In genomic region chr2:8575011-8575750, GRCh38 we compare ENCODE assay signal across 11 cellular contexts.
A peak's percentile ranks its signal among the peaks of the same experiment; 100 is the strongest.
DNase-seq lines count a peak whose midpoint lies in the region; ATAC-seq, FAIRE-seq and TF ChIP-seq lines count a peak whose summit lies in the region.
"Had no signal": no experiment of that assay in that cellular context is flagged by ENCODE, and none has a peak within 500 bp of the region (broad histone marks: within the 10 kb centered on the region; RNA-seq: fewer than 3 reads in every experiment).

No MANE protein-coding gene starts in this region.

- H3K4me3 ChIP-seq in BE2C (ENCODE audit: low read depth, low read length) (no peak overlapping the region), kidney (ENCODE audit: low read length in 2 of 2) (no peak overlapping the region), thoracic aorta (peak overlapping the region; percentile 33)
- H3K4me3 ChIP-seq: upper lobe of left lung had no signal

- H3K4me3 Mint-ChIP-seq in glutamatergic neuron (ENCODE audit: unreplicated experiment): no peak overlapping the region

- H3K27me3 Mint-ChIP-seq in glutamatergic neuron (ENCODE audit: unreplicated experiment): peaks cover 4% of the 10 kb centered on the region

- H3K36me3 Mint-ChIP-seq in glutamatergic neuron (ENCODE audit: unreplicated experiment): no peaks in the 10 kb centered on the region

- H3K9ac ChIP-seq in kidney (ENCODE audit: low read length in 2 of 2): peak overlapping the region in 1 of 2 donors; percentile 56

- no peak for ATAC-seq in thoracic aorta (ENCODE audit: insufficient number of reproducible peaks, low FRiP score, low read depth)
- no peak for ATAC-seq in GM18867 (IDR thresholded peaks at IDR 0.05; ENCODE audit: unreplicated experiment)

- H3K27me3 ChIP-seq in BE2C (no peaks in the 10 kb centered on the region), thoracic aorta (replicated peaks; ENCODE audit: insufficient read depth) (no peaks in the 10 kb centered on the region)
- H3K27me3 ChIP-seq: upper lobe of left lung had no signal

- TF ChIP-seq CTCF in BE2C (IDR thresholded peaks at IDR 0.05; ENCODE audit: low read depth, low read length): no peak
- TF ChIP-seq CTCF in kidney (IDR thresholded peaks at IDR 0.05; ENCODE audit: borderline replicate concordance, extremely low read depth, insufficient read depth): no peak
- TF ChIP-seq CTCF in thoracic aorta (IDR thresholded peaks at IDR 0.05): no peak
- no peak for TF ChIP-seq CTCF in glutamatergic neuron (IDR thresholded peaks at IDR 0.05; ENCODE audit: partially characterized antibody, unreplicated experiment)

- H3K27ac ChIP-seq in kidney (ENCODE audit: low read depth in 2 of 2, low read length in 2 of 2): peak overlapping the region; percentile 68 to 92
- no peak overlapping the region for H3K27ac ChIP-seq in thoracic aorta
- H3K27ac ChIP-seq: upper lobe of left lung had no signal

- no peaks in the 10 kb centered on the region; the same call in 1 of the 2 replicates for H3K4me1 ChIP-seq in BE2C
- H3K4me1 ChIP-seq in kidney (ENCODE audit: control insufficient read depth in 1 of 2, insufficient read depth in 1 of 2, low read depth in 1 of 2, low read length in 2 of 2): peaks cover 25 to 35% of the 10 kb centered on the region in 2 donors
- H3K4me1 ChIP-seq in thoracic aorta (ENCODE audit: control insufficient read depth in 1 of 2, low read depth in 2 of 2): peaks cover 5 to 7% of the 10 kb centered on the region in 2 donors

- H3K9me3 ChIP-seq in BE2C: no peaks in the 10 kb centered on the region
- H3K9me3 ChIP-seq in kidney (ENCODE audit: control insufficient read depth in 1 of 2, low read length in 2 of 2): no peaks in the 10 kb centered on the region
- H3K9me3 ChIP-seq in thoracic aorta: no peaks in the 10 kb centered on the region
- H3K9me3 ChIP-seq: upper lobe of left lung had no signal

- peaks cover 1% of the 10 kb centered on the region for H3K4me1 Mint-ChIP-seq in glutamatergic neuron (ENCODE audit: low read depth, unreplicated experiment)

- intact Hi-C loops in kidney (cut with DNase I): no loop called here

- FAIRE-seq in kidney (lab: Jason Lieb, UNC): no peak
- FAIRE-seq: islet of Langerhans, TTC549 had no signal

- DNase-seq in BE2C: peak; percentile 37
- DNase-seq in KBM-7: peak; percentile 73
- DNase-seq in activated T-cell treated with anti-CD3 and anti-CD28 coated beads for 4 hours: peak; percentile 14
- no peak for DNase-seq in kidney
- DNase-seq in thoracic aorta (ENCODE audit: low spot score): no peak
- DNase-seq in SIG-M5 treated with dmso at 0.1 percent for 504 hours (lab: John Stamatoyannopoulos, UW; ENCODE audit: unreplicated experiment): no peak
- DNase-seq in glutamatergic neuron: no peak
- DNase-seq: upper lobe of left lung had no signal

- in situ Hi-C loops in KBM-7 (cut with MboI; ENCODE audit: low pct_unique_long_range_greater_than_20kb, low sequenced_read_pairs): no loop called here

- H3K36me3 ChIP-seq in BE2C (no peaks in the 10 kb centered on the region), kidney (ENCODE audit: control insufficient read depth in 1 of 2, insufficient read depth in 2 of 2, low read length in 2 of 2) (no peaks in the 10 kb centered on the region), thoracic aorta (no peaks in the 10 kb centered on the region)
- H3K36me3 ChIP-seq: upper lobe of left lung had no signal

- no peak overlapping the region for H3K27ac Mint-ChIP-seq in glutamatergic neuron (ENCODE audit: unreplicated experiment)

- H3K9me3 Mint-ChIP-seq in glutamatergic neuron (ENCODE audit: unreplicated experiment): peaks cover 1% of the 10 kb centered on the region

Comparison
In these comparisons a context has a peak if more than half of its experiments do, and no peak if none do; other contexts are left out.
1. DNase-seq: peak in BE2C (single experiment), KBM-7 (single experiment) and activated T-cell treated with anti-CD3 and anti-CD28 coated beads for 4 hours (single experiment); none in kidney (single experiment), thoracic aorta (single experiment), SIG-M5 treated with dmso at 0.1 percent for 504 hours (single experiment) and glutamatergic neuron (single experiment).
2. H3K27ac ChIP-seq: peak in kidney (2 of 2); none in thoracic aorta (0 of 2).